In the genomic region with DNA sequence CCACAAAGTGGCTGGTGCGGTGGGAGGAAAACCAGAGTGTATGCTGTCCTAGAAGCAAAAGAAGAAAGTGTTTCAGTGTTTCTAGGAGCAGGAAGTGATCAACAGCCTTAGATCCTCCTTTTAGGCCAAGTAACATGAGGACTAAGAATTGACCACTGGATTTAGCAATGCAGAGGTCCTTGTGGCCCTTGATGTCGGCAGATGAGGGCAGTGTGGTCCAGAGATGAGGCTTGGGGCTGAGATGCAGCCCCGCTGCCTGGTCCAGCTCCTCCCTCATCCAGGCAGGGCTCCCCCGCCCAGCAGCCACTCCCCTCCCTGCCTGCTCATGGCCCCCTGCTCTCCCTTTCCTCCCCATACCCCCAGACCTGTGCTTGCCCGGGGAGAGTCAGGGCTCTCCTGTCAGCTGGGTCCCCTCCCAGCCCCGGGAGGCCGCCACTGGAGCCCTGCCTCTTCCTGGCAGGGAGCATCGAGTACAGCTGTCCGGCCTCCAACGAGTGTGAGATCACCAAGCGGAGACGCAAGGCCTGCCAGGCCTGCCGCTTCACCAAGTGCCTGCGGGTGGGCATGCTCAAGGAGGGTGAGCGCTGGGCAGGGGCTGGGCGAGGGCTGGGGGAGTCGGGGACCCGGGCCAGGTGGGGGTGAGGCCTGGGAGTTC, we compare ENCODE assay signal across 15 cellular contexts. TPM values are rescaled to one million over a fixed set of nuclear protein-coding genes. Genes with fewer than 3 reads are reported as not detected.
A peak's percentile ranks its signal among the peaks of the same experiment; 100 is the strongest.
DNase-seq lines count a peak whose midpoint lies in the region; ATAC-seq, FAIRE-seq and TF ChIP-seq lines count a peak whose summit lies in the region.
"Had no signal": no experiment of that assay in that cellular context is flagged by ENCODE, and none has a peak within 500 bp of the region (broad histone marks: within the 10 kb centered on the region; RNA-seq: fewer than 3 reads in every experiment).

No MANE protein-coding gene starts in this region.

- 96% methylated on average over 17 of the region's 18 CpGs for WGBS in HepG2 (ENCODE audit: low lambda C conversion rate)
- WGBS in right lobe of liver (ENCODE audit: insufficient coverage, low coverage, low lambda C conversion rate, missing lambda C conversion rate) = 53% methylated on average over 2 of the region's 18 CpGs

- in situ Hi-C loops in HepG2 (cut with HindIII; ENCODE audit: extremely low pct_ligation_motif_present, low pct_unique_long_range_greater_than_20kb) = no loop called here

- DNase-seq in HepG2 (ENCODE audit: low spot score) (no peak), right lobe of liver (no peak), fibroblast of gingiva (ENCODE audit: low read depth) (peak; percentile 50), osteoblast (ENCODE audit: insufficient read length, low spot score, missing footprints) (peak; percentile 22)
- DNase-seq: BE2C; NCI-H2107; stimulated activated CD4-positive, alpha-beta T cell treated with anti-CD3 and anti-CD28 coated beads, Interleukin-12 subunit alpha, Interleukin-12 subunit beta, amount 100 ng/mL, for 4 hours had no signal

- peaks cover 12% of the 10 kb centered on the region for H3K79me2 ChIP-seq in HepG2 (ENCODE audit: insufficient read depth, low read length)
- H3K79me2 ChIP-seq in osteoblast (ENCODE audit: insufficient read depth, low read length) = peaks cover 27% of the 10 kb centered on the region

- peaks cover 0 to 18% of the 10 kb centered on the region in 2 experiments; a peak in 2 of 5 replicates for H3K36me3 ChIP-seq in HepG2 (replicated peaks in 1 of 2; ENCODE audit: control insufficient read depth in 1 of 2, insufficient read depth in 2 of 2, low read length in 2 of 2)
- H3K36me3 ChIP-seq in right lobe of liver = peaks cover 0 to 22% (median 10%) of the 10 kb centered on the region in 4 donors
- peaks cover 13% of the 10 kb centered on the region for H3K36me3 ChIP-seq in osteoblast (ENCODE audit: insufficient read depth, low read length)

- TF ChIP-seq EP300 in HepG2 (IDR thresholded peaks at IDR 0.05; ENCODE audit: low read depth in 2 of 2, low read length in 2 of 2) (no peak), HepG2 (CRISPR knock-in tag; IDR thresholded peaks at IDR 0.05; ENCODE audit: borderline replicate concordance) (no peak)

- no peak overlapping the region for H3K27ac ChIP-seq in HepG2 (ENCODE audit: extremely low read length, insufficient read depth, low read length)
- H3K27ac ChIP-seq in right lobe of liver = no peak overlapping the region
- H3K27ac ChIP-seq in osteoblast (ENCODE audit: low read depth, low read length) = no peak overlapping the region
- H3K27ac ChIP-seq: HL-60, SJSA1 had no signal

- H3K27me3 ChIP-seq in HepG2 (ENCODE audit: control insufficient read depth in 1 of 2, insufficient read depth in 2 of 2, low read length in 2 of 2) (no peaks in the 10 kb centered on the region; a peak in 1 of 5 replicates), right lobe of liver (no peaks in the 10 kb centered on the region), osteoblast (ENCODE audit: insufficient read depth, low read length) (no peaks in the 10 kb centered on the region)
- H3K27me3 ChIP-seq: BE2C, SJSA1 had no signal

- POLR2A ChIA-PET in HepG2 (lab: Yijun Ruan, JAX) = no interaction called here

- no peak for FAIRE-seq in HepG2 (lab: Jason Lieb, UNC)
- FAIRE-seq: urothelium cell line had no signal

- CTCF ChIA-PET in HepG2 (lab: Yijun Ruan, JAX; ENCODE audit: low intra/inter-chr PET ratio, low total read pairs) = no interaction called here

- ATAC-seq in HepG2 = no peak
- no peak for ATAC-seq in right lobe of liver
- ATAC-seq in HG02885 (IDR thresholded peaks at IDR 0.05; ENCODE audit: poor library complexity, unreplicated experiment) = no peak
- ATAC-seq in HG02970 (IDR thresholded peaks at IDR 0.05; ENCODE audit: low FRiP score, unreplicated experiment) = no peak
- no peak for ATAC-seq in GM18867 (IDR thresholded peaks at IDR 0.05; ENCODE audit: unreplicated experiment)
- ATAC-seq in GM18511 (IDR thresholded peaks at IDR 0.05; ENCODE audit: unreplicated experiment) = no peak

- TF ChIP-seq CTCF in HepG2 (CRISPR knock-in tag; IDR thresholded peaks at IDR 0.05) (no peak), right lobe of liver (IDR thresholded peaks at IDR 0.05) (no peak), osteoblast (IDR thresholded peaks at IDR 0.05; ENCODE audit: extremely low read depth, low read depth, low read length) (no peak)

- H4K20me1 ChIP-seq in HepG2 (ENCODE audit: insufficient read depth, low read length) = no peaks in the 10 kb centered on the region
- H4K20me1 ChIP-seq in osteoblast (ENCODE audit: insufficient read depth, low read length) = no peaks in the 10 kb centered on the region

- no peak overlapping the region for H3K4me3 ChIP-seq in HepG2 (replicated peaks in 1 of 3; ENCODE audit: insufficient read depth in 1 of 3, low read depth in 2 of 3, low read length in 3 of 3)
- no peak overlapping the region for H3K4me3 ChIP-seq in right lobe of liver
- H3K4me3 ChIP-seq in osteoblast (ENCODE audit: insufficient read depth, low read length) = no peak overlapping the region
- H3K4me3 ChIP-seq: SJSA1 had no signal

- intact Hi-C loops in HepG2 (cut with micrococcal nuclease; ENCODE audit: unreplicated experiment) (no loop called here), right lobe of liver (cut with DNase I) (no loop called here)

- no peak overlapping the region for H3K9ac ChIP-seq in HepG2 (ENCODE audit: insufficient read depth, low read depth, low read length)

- no peaks in the 10 kb centered on the region for H3K9me3 ChIP-seq in HepG2 (ENCODE audit: low read length)
- H3K9me3 ChIP-seq in right lobe of liver = no peaks in the 10 kb centered on the region
- H3K9me3 ChIP-seq in osteoblast (ENCODE audit: low read depth, low read length) = no peaks in the 10 kb centered on the region
- H3K9me3 ChIP-seq: BE2C, SJSA1 had no signal

- no TSS peak for BruUV-seq in HepG2 (replicated peaks; lab: Mats Ljungman, UMichigan)

- no peak for TF ChIP-seq POLR2A in HepG2 (IDR thresholded peaks at IDR 0.05; ENCODE audit: insufficient read depth in 1 of 2, low read depth in 2 of 2, low read length in 2 of 2)
- TF ChIP-seq POLR2A in right lobe of liver (IDR thresholded peaks at IDR 0.05) = no peak

- H3K4me2 ChIP-seq in HepG2 (ENCODE audit: low read depth, low read length) (no peak overlapping the region), osteoblast (ENCODE audit: insufficient read depth, low read length) (no peak overlapping the region)

- no peak for TF ChIP-seq RAD21 in HepG2 (CRISPR knock-in tag; IDR thresholded peaks at IDR 0.05)

- H2AFZ ChIP-seq in HepG2 (ENCODE audit: low read length) = no peak overlapping the region
- no peak overlapping the region for H2AFZ ChIP-seq in osteoblast (ENCODE audit: low read length)

- H3K4me1 ChIP-seq in HepG2 (ENCODE audit: insufficient read depth, low read length) (peaks cover 32% of the 10 kb centered on the region), right lobe of liver (peaks cover 0 to 27% (median 5%) of the 10 kb centered on the region in 4 donors), osteoblast (ENCODE audit: insufficient read depth, low read length) (peaks cover 5% of the 10 kb centered on the region)
- H3K4me1 ChIP-seq: BE2C had no signal

RNA-seq across cellular contexts. Expression of gene TRMT112, which starts 3.7 kb away (rescaled TPM):
- total RNA-seq in HepG2 (2016; rRNA removed; fragmentation: Illumina TruSeq; extraction: Trizol) (409 and 492 TPM in 2 replicates), right lobe of liver (100 to 1,000 TPM in 2 of 6 experiments, 10 to 100 TPM in 4; 58.0 to 122 (median 85.3) TPM), osteoblast (104 and 123 TPM in 2 replicates)
- total RNA-seq in HepG2 (2016; cell fraction: cytosol; rRNA removed; fragmentation: Illumina TruSeq; extraction: Trizol; ENCODE audit: low read depth) = 143 and 170 TPM in 2 replicates
- 431 and 531 TPM in 2 replicates for total RNA-seq in HepG2 (2016; cell fraction: insoluble cytoplasmic fraction; rRNA removed; fragmentation: Illumina TruSeq; extraction: Trizol)
- 166 and 190 TPM in 2 replicates for total RNA-seq in HepG2 (2016; cell fraction: membrane; rRNA removed; fragmentation: Illumina TruSeq; extraction: Trizol)
- total RNA-seq in HepG2 (2016; cell fraction: nucleus; rRNA removed; fragmentation: Illumina TruSeq; extraction: Trizol) = 130 and 144 TPM in 2 replicates
- 151 and 186 TPM in 2 replicates for polyA plus RNA-seq in HepG2 (2011; rRNA removed)
- polyA plus RNA-seq in HepG2 (2011; cell fraction: cytosol; rRNA removed) = 301 and 330 TPM in 2 replicates
- polyA plus RNA-seq in HepG2 (2011; cell fraction: nucleus; rRNA removed) = 78.5 and 80.8 TPM in 2 replicates
- polyA plus RNA-seq in HepG2 (2012) = 233 and 237 TPM in 2 replicates
- 138 and 154 TPM in 2 replicates for polyA plus RNA-seq in HepG2 (2016; cell fraction: cytosol; fragmentation: Illumina TruSeq; extraction: Trizol; ENCODE audit: low read depth)
- 410 and 435 TPM in 2 replicates for polyA plus RNA-seq in HepG2 (2016; cell fraction: insoluble cytoplasmic fraction; fragmentation: Illumina TruSeq; extraction: Trizol; ENCODE audit: low read depth)
- 153 and 156 TPM in 2 replicates for polyA plus RNA-seq in HepG2 (2016; cell fraction: membrane; fragmentation: Illumina TruSeq; extraction: Trizol; ENCODE audit: low read depth)
- polyA plus RNA-seq in HepG2 (2016; cell fraction: nucleus; fragmentation: Illumina TruSeq; extraction: Trizol; ENCODE audit: insufficient read depth, low read depth) = 204 and 210 TPM in 2 replicates
- 77.3 and 151 TPM in 2 replicates for polyA minus RNA-seq in HepG2 (2011; rRNA and poly(A)+ RNA removed; ENCODE audit: low replicate concordance)
- 51.7 and 73.4 TPM in 2 replicates for polyA minus RNA-seq in HepG2 (2011; cell fraction: cytosol; rRNA and poly(A)+ RNA removed)
- polyA minus RNA-seq in HepG2 (2011; cell fraction: nucleus; rRNA and poly(A)+ RNA removed) = 24.2 and 30.1 TPM in 2 replicates

RNA-seq across cellular contexts. Expression of gene PRDX5, which starts 4.3 kb away (rescaled TPM):
- total RNA-seq in HepG2 (2016; rRNA removed; fragmentation: Illumina TruSeq; extraction: Trizol) (215 and 266 TPM in 2 replicates), right lobe of liver (100 to 1,000 TPM in 2 of 6 experiments, 10 to 100 TPM in 4; 84.0 to 172 (median 89.3) TPM), osteoblast (238 and 245 TPM in 2 replicates)
- total RNA-seq in HepG2 (2016; cell fraction: cytosol; rRNA removed; fragmentation: Illumina TruSeq; extraction: Trizol; ENCODE audit: low read depth) = 189 and 238 TPM in 2 replicates
- total RNA-seq in HepG2 (2016; cell fraction: insoluble cytoplasmic fraction; rRNA removed; fragmentation: Illumina TruSeq; extraction: Trizol) = 225 and 290 TPM in 2 replicates
- 184 and 217 TPM in 2 replicates for total RNA-seq in HepG2 (2016; cell fraction: membrane; rRNA removed; fragmentation: Illumina TruSeq; extraction: Trizol)
- 61.4 and 65.1 TPM in 2 replicates for total RNA-seq in HepG2 (2016; cell fraction: nucleus; rRNA removed; fragmentation: Illumina TruSeq; extraction: Trizol)
- 288 and 311 TPM in 2 replicates for polyA plus RNA-seq in HepG2 (2011; rRNA removed)
- 480 and 511 TPM in 2 replicates for polyA plus RNA-seq in HepG2 (2011; cell fraction: cytosol; rRNA removed)
- 86.1 and 95.5 TPM in 2 replicates for polyA plus RNA-seq in HepG2 (2011; cell fraction: nucleus; rRNA removed)
- polyA plus RNA-seq in HepG2 (2012) = 188 and 213 TPM in 2 replicates
- 258 and 314 TPM in 2 replicates for polyA plus RNA-seq in HepG2 (2016; cell fraction: cytosol; fragmentation: Illumina TruSeq; extraction: Trizol; ENCODE audit: low read depth)
- polyA plus RNA-seq in HepG2 (2016; cell fraction: insoluble cytoplasmic fraction; fragmentation: Illumina TruSeq; extraction: Trizol; ENCODE audit: low read depth) = 351 and 378 TPM in 2 replicates
- polyA plus RNA-seq in HepG2 (2016; cell fraction: membrane; fragmentation: Illumina TruSeq; extraction: Trizol; ENCODE audit: low read depth) = 187 and 232 TPM in 2 replicates
- 155 and 156 TPM in 2 replicates for polyA plus RNA-seq in HepG2 (2016; cell fraction: nucleus; fragmentation: Illumina TruSeq; extraction: Trizol; ENCODE audit: insufficient read depth, low read depth)
- polyA minus RNA-seq in HepG2 (2011; rRNA and poly(A)+ RNA removed; ENCODE audit: low replicate concordance) = 66.0 and 255 TPM in 2 replicates
- polyA minus RNA-seq in HepG2 (2011; cell fraction: cytosol; rRNA and poly(A)+ RNA removed) = 56.2 and 60.1 TPM in 2 replicates
- 17.0 and 18.0 TPM in 2 replicates for polyA minus RNA-seq in HepG2 (2011; cell fraction: nucleus; rRNA and poly(A)+ RNA removed)

RNA-seq across cellular contexts. Expression of gene ESRRA, which starts 8.3 kb away (rescaled TPM):
- total RNA-seq in HepG2 (2016; rRNA removed; fragmentation: Illumina TruSeq; extraction: Trizol) (28.3 and 36.3 TPM in 2 replicates), right lobe of liver (10 to 100 TPM; 28.5 to 82.6 (median 47.7) TPM), osteoblast (24.5 and 28.6 TPM in 2 replicates)
- 21.0 and 23.1 TPM in 2 replicates for total RNA-seq in HepG2 (2016; cell fraction: cytosol; rRNA removed; fragmentation: Illumina TruSeq; extraction: Trizol; ENCODE audit: low read depth)
- 26.0 and 36.9 TPM in 2 replicates for total RNA-seq in HepG2 (2016; cell fraction: insoluble cytoplasmic fraction; rRNA removed; fragmentation: Illumina TruSeq; extraction: Trizol)
- total RNA-seq in HepG2 (2016; cell fraction: membrane; rRNA removed; fragmentation: Illumina TruSeq; extraction: Trizol) = 46.3 and 50.0 TPM in 2 replicates
- total RNA-seq in HepG2 (2016; cell fraction: nucleus; rRNA removed; fragmentation: Illumina TruSeq; extraction: Trizol) = 18.8 and 23.8 TPM in 2 replicates
- polyA plus RNA-seq in HepG2 (2011; rRNA removed) = 18.1 and 24.3 TPM in 2 replicates
- 23.6 and 37.4 TPM in 2 replicates for polyA plus RNA-seq in HepG2 (2011; cell fraction: cytosol; rRNA removed)
- 31.2 and 32.0 TPM in 2 replicates for polyA plus RNA-seq in HepG2 (2011; cell fraction: nucleus; rRNA removed)
- polyA plus RNA-seq in HepG2 (2012) = 15.3 and 20.7 TPM in 2 replicates
- 15.0 and 16.3 TPM in 2 replicates for polyA plus RNA-seq in HepG2 (2016; cell fraction: cytosol; fragmentation: Illumina TruSeq; extraction: Trizol; ENCODE audit: low read depth)
- polyA plus RNA-seq in HepG2 (2016; cell fraction: insoluble cytoplasmic fraction; fragmentation: Illumina TruSeq; extraction: Trizol; ENCODE audit: low read depth) = 19.1 and 21.1 TPM in 2 replicates
- 25.2 and 26.9 TPM in 2 replicates for polyA plus RNA-seq in HepG2 (2016; cell fraction: membrane; fragmentation: Illumina TruSeq; extraction: Trizol; ENCODE audit: low read depth)
- polyA plus RNA-seq in HepG2 (2016; cell fraction: nucleus; fragmentation: Illumina TruSeq; extraction: Trizol; ENCODE audit: insufficient read depth, low read depth) = 37.3 and 45.3 TPM in 2 replicates
- polyA minus RNA-seq in HepG2 (2011; rRNA and poly(A)+ RNA removed; ENCODE audit: low replicate concordance) = 28.9 and 57.4 TPM in 2 replicates
- polyA minus RNA-seq in HepG2 (2011; cell fraction: cytosol; rRNA and poly(A)+ RNA removed) = 13.1 and 14.8 TPM in 2 replicates
- polyA minus RNA-seq in HepG2 (2011; cell fraction: nucleus; rRNA and poly(A)+ RNA removed) = 10.8 and 12.1 TPM in 2 replicates

RNA-seq across cellular contexts. Expression of gene CATSPERZ, which starts 13.5 kb away (rescaled TPM):
- total RNA-seq in HepG2 (2016; rRNA removed; fragmentation: Illumina TruSeq; extraction: Trizol) (0.22 and 0.73 TPM in 2 replicates), right lobe of liver (not detected), osteoblast (0.29 TPM in 1 of 2 replicates, not detected in the other)
- not detected in 2 replicates for total RNA-seq in HepG2 (2016; cell fraction: cytosol; rRNA removed; fragmentation: Illumina TruSeq; extraction: Trizol; ENCODE audit: low read depth)
- 0.49 and 0.52 TPM in 2 replicates for total RNA-seq in HepG2 (2016; cell fraction: insoluble cytoplasmic fraction; rRNA removed; fragmentation: Illumina TruSeq; extraction: Trizol)
- 0.34 TPM in 1 of 2 replicates, not detected in the other for total RNA-seq in HepG2 (2016; cell fraction: membrane; rRNA removed; fragmentation: Illumina TruSeq; extraction: Trizol)
- total RNA-seq in HepG2 (2016; cell fraction: nucleus; rRNA removed; fragmentation: Illumina TruSeq; extraction: Trizol) = not detected in 2 replicates
- polyA plus RNA-seq in HepG2 (2011; rRNA removed) = 0.16 and 0.48 TPM in 2 replicates
- 0.26 and 0.66 TPM in 2 replicates for polyA plus RNA-seq in HepG2 (2011; cell fraction: cytosol; rRNA removed)
- 0.38 TPM in 1 of 2 replicates, not detected in the other for polyA plus RNA-seq in HepG2 (2011; cell fraction: nucleus; rRNA removed)
- polyA plus RNA-seq in HepG2 (2012) = 0.23 TPM in 1 of 2 replicates, not detected in the other
- 0.15 and 0.65 TPM in 2 replicates for polyA plus RNA-seq in HepG2 (2016; cell fraction: cytosol; fragmentation: Illumina TruSeq; extraction: Trizol; ENCODE audit: low read depth)
- 0.59 TPM in 1 of 2 replicates, not detected in the other for polyA plus RNA-seq in HepG2 (2016; cell fraction: insoluble cytoplasmic fraction; fragmentation: Illumina TruSeq; extraction: Trizol; ENCODE audit: low read depth)
- polyA plus RNA-seq in HepG2 (2016; cell fraction: membrane; fragmentation: Illumina TruSeq; extraction: Trizol; ENCODE audit: low read depth) = 0.44 TPM in 1 of 2 replicates, not detected in the other
- 1.2 TPM in 1 of 2 replicates, not detected in the other for polyA plus RNA-seq in HepG2 (2016; cell fraction: nucleus; fragmentation: Illumina TruSeq; extraction: Trizol; ENCODE audit: insufficient read depth, low read depth)
- polyA minus RNA-seq in HepG2 (2011; rRNA and poly(A)+ RNA removed; ENCODE audit: low replicate concordance) = 0.42 TPM in 1 of 2 replicates, not detected in the other
- not detected in 2 replicates for polyA minus RNA-seq in HepG2 (2011; cell fraction: cytosol; rRNA and poly(A)+ RNA removed)
- not detected in 2 replicates for polyA minus RNA-seq in HepG2 (2011; cell fraction: nucleus; rRNA and poly(A)+ RNA removed)
- total RNA-seq: kidney epithelial cell, SJSA1 had no signal

RNA-seq across cellular contexts. Expression of gene KCNK4, which starts 22.5 kb away (rescaled TPM):
- total RNA-seq in HepG2 (2016; rRNA removed; fragmentation: Illumina TruSeq; extraction: Trizol) (not detected in 2 replicates), right lobe of liver (not detected), osteoblast (0.29 and 0.36 TPM in 2 replicates)
- not detected in 2 replicates for total RNA-seq in HepG2 (2016; cell fraction: cytosol; rRNA removed; fragmentation: Illumina TruSeq; extraction: Trizol; ENCODE audit: low read depth)
- total RNA-seq in HepG2 (2016; cell fraction: insoluble cytoplasmic fraction; rRNA removed; fragmentation: Illumina TruSeq; extraction: Trizol) = not detected in 2 replicates
- not detected in 2 replicates for total RNA-seq in HepG2 (2016; cell fraction: membrane; rRNA removed; fragmentation: Illumina TruSeq; extraction: Trizol)
- not detected in 2 replicates for total RNA-seq in HepG2 (2016; cell fraction: nucleus; rRNA removed; fragmentation: Illumina TruSeq; extraction: Trizol)
- not detected in 2 replicates for polyA plus RNA-seq in HepG2 (2011; rRNA removed)
- not detected in 2 replicates for polyA plus RNA-seq in HepG2 (2011; cell fraction: cytosol; rRNA removed)
- polyA plus RNA-seq in HepG2 (2011; cell fraction: nucleus; rRNA removed) = not detected in 2 replicates
- polyA plus RNA-seq in HepG2 (2012) = not detected in 2 replicates
- polyA plus RNA-seq in HepG2 (2016; cell fraction: cytosol; fragmentation: Illumina TruSeq; extraction: Trizol; ENCODE audit: low read depth) = not detected in 2 replicates
- polyA plus RNA-seq in HepG2 (2016; cell fraction: insoluble cytoplasmic fraction; fragmentation: Illumina TruSeq; extraction: Trizol; ENCODE audit: low read depth) = not detected in 2 replicates
- polyA plus RNA-seq in HepG2 (2016; cell fraction: membrane; fragmentation: Illumina TruSeq; extraction: Trizol; ENCODE audit: low read depth) = not detected in 2 replicates
- polyA plus RNA-seq in HepG2 (2016; cell fraction: nucleus; fragmentation: Illumina TruSeq; extraction: Trizol; ENCODE audit: insufficient read depth, low read depth) = not detected in 2 replicates
- polyA minus RNA-seq in HepG2 (2011; rRNA and poly(A)+ RNA removed; ENCODE audit: low replicate concordance) = 0.21 TPM in 1 of 2 replicates, not detected in the other
- not detected in 2 replicates for polyA minus RNA-seq in HepG2 (2011; cell fraction: cytosol; rRNA and poly(A)+ RNA removed)
- polyA minus RNA-seq in HepG2 (2011; cell fraction: nucleus; rRNA and poly(A)+ RNA removed) = not detected in 2 replicates
- total RNA-seq: kidney epithelial cell, SJSA1 had no signal

Comparison
In these comparisons a context has a peak if more than half of its experiments do, and no peak if none do; other contexts are left out.
1. DNase-seq: peak in fibroblast of gingiva (single experiment) and osteoblast (single experiment); none in HepG2 (single experiment) and right lobe of liver (0 of 3).